ENCODE assay signal across 8 cellular contexts in genomic region chr14:59020382-59020781, GRCh38.
A peak's percentile ranks its signal among the peaks of the same experiment; 100 is the strongest.
DNase-seq lines count a peak whose midpoint lies in the region; ATAC-seq and TF ChIP-seq lines count a peak whose summit lies in the region.

No MANE protein-coding gene starts in this region.

- H3K9me3 ChIP-seq in fibroblast of lung (ENCODE audit: control insufficient read depth, insufficient read depth, low read depth, low read length), result no peaks in the 10 kb centered on the region

- H3K79me2 ChIP-seq in fibroblast of lung (ENCODE audit: control insufficient read depth, insufficient read depth, low read length), result no peaks in the 10 kb centered on the region

- H3K4me1 ChIP-seq in fibroblast of lung (ENCODE audit: control insufficient read depth, extremely low read depth, insufficient read depth, low read length), result no peaks in the 10 kb centered on the region

- no peak overlapping the region for H3K4me2 ChIP-seq in fibroblast of lung (ENCODE audit: extremely low read depth, insufficient read depth, low read length)

- H3K27me3 ChIP-seq in fibroblast of lung (ENCODE audit: control insufficient read depth, insufficient read depth, low read length), result no peaks in the 10 kb centered on the region

- no peak overlapping the region for H3K27ac ChIP-seq in fibroblast of lung (ENCODE audit: insufficient read depth, low read length)

- no peak overlapping the region for H3K9ac ChIP-seq in fibroblast of lung (ENCODE audit: insufficient read depth, low read length)

- H2AFZ ChIP-seq in fibroblast of lung (ENCODE audit: low read length), result no peak overlapping the region

- no peak overlapping the region for H3K4me3 ChIP-seq in fibroblast of lung (replicated peaks in 1 of 4; ENCODE audit: control extremely low read depth in 1 of 4, insufficient read depth in 1 of 4, low read depth in 3 of 4, low read length in 4 of 4)

- ATAC-seq in left ventricle myocardium superior (peak; percentile 23), GM21825 (IDR thresholded peaks at IDR 0.05; ENCODE audit: unreplicated experiment) (no peak)

- intact Hi-C loops in left ventricle myocardium superior (cut with micrococcal nuclease) (no loop called here), cardiac septum (cut with DNase I) (loop anchor here (10.0 kb wide), 2 partner anchors 376 to 424 kb away; no protein-coding TSS in a partner anchor)

- no peaks in the 10 kb centered on the region for H3K36me3 ChIP-seq in fibroblast of lung (ENCODE audit: control insufficient read depth, insufficient read depth, low read length)

- peak; percentile 44 to 63 for TF ChIP-seq CTCF in fibroblast of lung (conservative IDR thresholded peaks at IDR 0.05 in 1 of 2, IDR thresholded peaks at IDR 0.05 in 1 of 2; ENCODE audit: low read depth in 1 of 2, low read length in 2 of 2)

- H4K20me1 ChIP-seq in fibroblast of lung (ENCODE audit: control insufficient read depth, extremely low read depth, insufficient read depth, low read length), result no peaks in the 10 kb centered on the region

- DNase-seq in left ventricle myocardium superior (no peak), cardiac septum (ENCODE audit: low spot score) (no peak), NCI-H69 (lab: John Stamatoyannopoulos, UW) (peak; percentile 69), fibroblast of lung (ENCODE audit: low read depth in 2 of 2) (peak; percentile 23 to 51), KG1 (lab: John Stamatoyannopoulos, UW) (no peak), hippocampal formation (lab: John Stamatoyannopoulos, UW) (no peak), NCI-H774 (lab: John Stamatoyannopoulos, UW) (no peak)

Comparison
In these comparisons a context has a peak if more than half of its experiments do, and no peak if none do; other contexts are left out.
1. DNase-seq: peak in NCI-H69 (single experiment) and fibroblast of lung (2 of 2); none in left ventricle myocardium superior (single experiment), cardiac septum (single experiment), KG1 (single experiment), hippocampal formation (0 of 2) and NCI-H774 (single experiment).